ENCODE assay signal across 10 cellular contexts in genomic region chr9:130421802-130422276, GRCh38. TPM values are rescaled to one million over a fixed set of nuclear protein-coding genes. Genes with fewer than 3 reads are reported as not detected.
DNase-seq lines count a peak whose midpoint lies in the region; ATAC-seq and TF ChIP-seq lines count a peak whose summit lies in the region.
"Had no signal": no experiment of that assay in that cellular context is flagged by ENCODE, and none has a peak within 500 bp of the region (broad histone marks: within the 10 kb centered on the region; RNA-seq: fewer than 3 reads in every experiment).

No MANE protein-coding gene starts in this region.

- intact Hi-C loops in activated CD4-positive, alpha-beta T cell treated with anti-CD3 and anti-CD28 coated beads, Interleukin-2, amount 10 ng/mL, durations not matched to agents 24 days and 14 days (cut with micrococcal nuclease), result no loop called here

- no peak overlapping the region for H3K4me3 ChIP-seq in neural progenitor cell

- peaks cover 7% of the 10 kb centered on the region for H3K27me3 Mint-ChIP-seq in neural progenitor cell (ENCODE audit: insufficient read depth, low read depth)
- peaks cover 3% of the 10 kb centered on the region for H3K27me3 Mint-ChIP-seq in activated CD4-positive, alpha-beta T cell treated with anti-CD3 and anti-CD28 coated beads, Interleukin-2, amount 10 ng/mL, durations not matched to agents 24 days and 14 days
- H3K27me3 Mint-ChIP-seq: activated naive CD8-positive, alpha-beta T cell treated with anti-CD3 and anti-CD28 coated beads for 36 hours had no signal

- H3K27me3 ChIP-seq in neural progenitor cell, result no peaks in the 10 kb centered on the region

- no peaks in the 10 kb centered on the region for H4K20me1 ChIP-seq in neural progenitor cell (ENCODE audit: low read depth)

- peak overlapping the region; percentile 55 for H3K4me2 ChIP-seq in neural progenitor cell

- no peaks in the 10 kb centered on the region for H3K9me3 Mint-ChIP-seq in neural progenitor cell
- H3K9me3 Mint-ChIP-seq in activated CD4-positive, alpha-beta T cell treated with anti-CD3 and anti-CD28 coated beads, Interleukin-2, amount 10 ng/mL, durations not matched to agents 24 days and 14 days, result no peaks in the 10 kb centered on the region
- H3K9me3 Mint-ChIP-seq: activated naive CD8-positive, alpha-beta T cell treated with anti-CD3 and anti-CD28 coated beads for 36 hours had no signal

- no peak for ATAC-seq in GM21576 (IDR thresholded peaks at IDR 0.05; ENCODE audit: unreplicated experiment)

- no peak overlapping the region for H3K9ac ChIP-seq in neural progenitor cell

- DNase-seq in EL, result peak; percentile 88
- DNase-seq in NCI-H2171 (lab: John Stamatoyannopoulos, UW), result peak; percentile 98
- peak; percentile 92 for DNase-seq in brain pericyte (ENCODE audit: low read depth, low spot score)
- peak; percentile 80 for DNase-seq in neural progenitor cell (ENCODE audit: low spot score)
- no peak for DNase-seq in activated CD4-positive, alpha-beta T cell treated with anti-CD3 and anti-CD28 coated beads, Interleukin-2, amount 10 ng/mL, durations not matched to agents 24 days and 14 days
- DNase-seq in mesenteric fat pad (ENCODE audit: low spot score), result no peak
- DNase-seq in foreskin melanocyte, result no peak
- DNase-seq: activated naive CD8-positive, alpha-beta T cell treated with anti-CD3 and anti-CD28 coated beads for 36 hours; NCI-H2029 treated with DMSO at 0.1 percent for 48 hours had no signal

- H3K79me2 ChIP-seq in neural progenitor cell (ENCODE audit: low read depth), result no peaks in the 10 kb centered on the region

- H3K27ac ChIP-seq in neural progenitor cell, result no peak overlapping the region

- peaks cover 24% of the 10 kb centered on the region for H3K4me1 Mint-ChIP-seq in neural progenitor cell
- no peaks in the 10 kb centered on the region for H3K4me1 Mint-ChIP-seq in activated CD4-positive, alpha-beta T cell treated with anti-CD3 and anti-CD28 coated beads, Interleukin-2, amount 10 ng/mL, durations not matched to agents 24 days and 14 days
- H3K4me1 Mint-ChIP-seq: activated naive CD8-positive, alpha-beta T cell treated with anti-CD3 and anti-CD28 coated beads for 36 hours had no signal

- H3F3A ChIP-seq in neural progenitor cell (ENCODE audit: low read depth), result peaks cover 3% of the 10 kb centered on the region

- no peak overlapping the region for H3K4me3 Mint-ChIP-seq in neural progenitor cell
- H3K4me3 Mint-ChIP-seq in activated CD4-positive, alpha-beta T cell treated with anti-CD3 and anti-CD28 coated beads, Interleukin-2, amount 10 ng/mL, durations not matched to agents 24 days and 14 days, result no peak overlapping the region
- H3K4me3 Mint-ChIP-seq: activated naive CD8-positive, alpha-beta T cell treated with anti-CD3 and anti-CD28 coated beads for 36 hours had no signal

- H2AFZ ChIP-seq in neural progenitor cell (replicated peaks), result no peak overlapping the region

- no peaks in the 10 kb centered on the region for H3K9me3 ChIP-seq in neural progenitor cell (ENCODE audit: low read depth)

- no peak overlapping the region for H3K27ac Mint-ChIP-seq in neural progenitor cell
- no peak overlapping the region for H3K27ac Mint-ChIP-seq in activated CD4-positive, alpha-beta T cell treated with anti-CD3 and anti-CD28 coated beads, Interleukin-2, amount 10 ng/mL, durations not matched to agents 24 days and 14 days
- H3K27ac Mint-ChIP-seq: activated naive CD8-positive, alpha-beta T cell treated with anti-CD3 and anti-CD28 coated beads for 36 hours had no signal

- TF ChIP-seq CTCF in neural progenitor cell (IDR thresholded peaks at IDR 0.05), result no peak

- peaks cover 17% of the 10 kb centered on the region for H3K4me1 ChIP-seq in neural progenitor cell

- H3K36me3 Mint-ChIP-seq in neural progenitor cell, result no peaks in the 10 kb centered on the region
- no peaks in the 10 kb centered on the region for H3K36me3 Mint-ChIP-seq in activated CD4-positive, alpha-beta T cell treated with anti-CD3 and anti-CD28 coated beads, Interleukin-2, amount 10 ng/mL, durations not matched to agents 24 days and 14 days (ENCODE audit: low read depth)
- H3K36me3 Mint-ChIP-seq: activated naive CD8-positive, alpha-beta T cell treated with anti-CD3 and anti-CD28 coated beads for 36 hours had no signal

- H3K36me3 ChIP-seq in neural progenitor cell, result no peaks in the 10 kb centered on the region

RNA-seq across cellular contexts. Expression of gene ASS1, which starts 22.9 kb away (rescaled TPM):
- total RNA-seq in neural progenitor cell (ENCODE audit: low replicate concordance), result 22.5 and 28.9 TPM in 2 replicates
- total RNA-seq in activated CD4-positive, alpha-beta T cell treated with anti-CD3 and anti-CD28 coated beads, Interleukin-2, amount 10 ng/mL, durations not matched to agents 24 days and 14 days, result 3.2 and 4.5 TPM in 2 replicates
- 304 TPM for total RNA-seq in mesenteric fat pad

Comparison
In these comparisons a context has a peak if more than half of its experiments do, and no peak if none do; other contexts are left out.
1. DNase-seq: peak in EL (single experiment), NCI-H2171 (single experiment), brain pericyte (single experiment) and neural progenitor cell (single experiment); none in activated CD4-positive, alpha-beta T cell treated with anti-CD3 and anti-CD28 coated beads, Interleukin-2, amount 10 ng/mL, durations not matched to agents 24 days and 14 days (single experiment), mesenteric fat pad (single experiment) and foreskin melanocyte (single experiment).
2. RNA of gene ASS1, which starts 22.9 kb away (total RNA-seq): 304 TPM in mesenteric fat pad (single experiment); 22.5 to 28.9 TPM in neural progenitor cell and 3.2 to 4.5 TPM in activated CD4-positive, alpha-beta T cell treated with anti-CD3 and anti-CD28 coated beads, Interleukin-2, amount 10 ng/mL, durations not matched to agents 24 days and 14 days; every median in the first group is over 10 times any median in the second.